8 cellular contexts compared by ENCODE assay signal in the genomic region with DNA sequence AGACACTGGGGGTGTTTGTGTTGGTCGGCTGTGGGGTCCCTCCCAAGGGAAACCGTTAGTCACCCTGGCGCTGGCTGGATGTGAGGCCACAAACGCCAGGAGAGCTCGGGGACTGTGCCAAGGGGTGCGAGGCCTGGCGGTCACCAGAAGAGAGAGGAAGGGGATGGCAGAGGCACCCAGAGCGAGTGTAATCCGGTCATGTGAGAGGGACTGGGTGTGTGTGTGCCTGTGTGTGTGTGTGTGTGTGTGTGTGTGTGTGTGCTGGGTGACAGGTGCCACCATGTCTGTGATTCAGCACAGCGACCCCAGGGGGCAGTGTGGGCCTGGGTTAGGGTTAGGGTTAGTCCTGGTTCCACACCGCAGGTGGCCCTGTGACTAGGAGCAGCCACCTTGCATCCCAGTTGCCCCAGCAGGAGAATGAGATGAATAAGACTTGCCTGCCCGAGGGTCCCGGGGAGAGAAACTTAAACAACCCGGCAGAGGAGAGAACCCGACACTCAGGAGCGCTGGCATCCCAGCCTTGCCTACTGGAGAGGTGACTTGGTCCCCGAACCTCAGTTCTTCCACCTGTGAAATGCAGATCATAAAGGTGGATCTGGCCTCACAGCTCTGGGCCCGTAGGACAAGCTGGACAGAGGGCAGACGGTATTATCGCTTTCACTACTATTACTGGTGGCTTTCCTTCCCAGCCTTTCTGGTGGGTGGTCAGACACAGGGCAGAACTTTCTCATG. TPM values are rescaled to one million over a fixed set of nuclear protein-coding genes. Genes with fewer than 3 reads are reported as not detected.
A peak's percentile ranks its signal among the peaks of the same experiment; 100 is the strongest.
DNase-seq lines count a peak whose midpoint lies in the region; ATAC-seq, FAIRE-seq and TF ChIP-seq lines count a peak whose summit lies in the region.

No MANE protein-coding gene starts in this region.

- intact Hi-C loops in endothelial cell of umbilical vein (cut with micrococcal nuclease) (loop anchor here (1.0 to 5.0 kb wide), 3 partner anchors 193 to 461 kb away; no protein-coding TSS in a partner anchor), testis (cut with DNase I; ENCODE audit: low total_unique reads) (loop anchor here (10.0 kb wide), 1 partner anchor 202 kb away; the partner anchor contains the start of gene SARDH)

- dilution Hi-C loops in endothelial cell of umbilical vein (cut with MboI; ENCODE audit: extremely low pct_ligation_motif_present, low sequenced_read_pairs), result no loop called here

- peak; percentile 71 for DNase-seq in AG08396 (ENCODE audit: low spot score)
- DNase-seq in GM23338 (ENCODE audit: low spot score), result peak; percentile 87
- peak; percentile 77 for DNase-seq in NCI-H774 (lab: John Stamatoyannopoulos, UW)
- peak; percentile 66 for DNase-seq in activated CD8-positive, alpha-beta memory T cell treated with anti-CD3 and anti-CD28 coated beads, Interleukin-2, amount 10 ng/mL, durations not matched to agents 7 days and 5 days
- DNase-seq in endothelial cell of umbilical vein (ENCODE audit: low read depth, low spot score), result peak; percentile 26
- DNase-seq in testis, result peak; percentile 67
- DNase-seq in mesenteric fat pad (ENCODE audit: low spot score), result no peak

- H3K79me2 ChIP-seq in GM23338 (replicated peaks; ENCODE audit: insufficient read depth) (no peaks in the 10 kb centered on the region), endothelial cell of umbilical vein (ENCODE audit: control insufficient read depth, insufficient read depth, low read length) (no peaks in the 10 kb centered on the region), neural cell (replicated peaks; ENCODE audit: insufficient read depth, low read length) (no peaks in the 10 kb centered on the region)

- H3K36me3 ChIP-seq in GM23338 (ENCODE audit: insufficient read depth) (no peaks in the 10 kb centered on the region), endothelial cell of umbilical vein (ENCODE audit: control insufficient read depth in 2 of 2, extremely low read depth in 1 of 2, insufficient read depth in 2 of 2, low read length in 2 of 2) (no peaks in the 10 kb centered on the region), neural cell (ENCODE audit: insufficient read depth, low read length) (no peaks in the 10 kb centered on the region), testis (ENCODE audit: low read depth, missing control alignments) (no peaks in the 10 kb centered on the region)

- no peak for TF ChIP-seq EP300 in neural cell (conservative IDR thresholded peaks at IDR 0.05; ENCODE audit: poor library complexity, severe bottlenecking)

- H3K4me1 ChIP-seq in GM23338 (ENCODE audit: insufficient read depth) (peaks cover 13% of the 10 kb centered on the region; the same call in 1 of the 2 replicates), endothelial cell of umbilical vein (ENCODE audit: control insufficient read depth, extremely low read depth, insufficient read depth, low read length) (no peaks in the 10 kb centered on the region), testis (peaks cover 42% of the 10 kb centered on the region)

- peaks cover 9% of the 10 kb centered on the region; the same call in 1 of the 2 replicates for H3K27me3 ChIP-seq in GM23338 (ENCODE audit: insufficient read depth)
- H3K27me3 ChIP-seq in endothelial cell of umbilical vein (ENCODE audit: control insufficient read depth in 2 of 2, insufficient read depth in 2 of 2, low read length in 2 of 2), result peaks cover 9 to 15% of the 10 kb centered on the region in 2 experiments
- no peaks in the 10 kb centered on the region for H3K27me3 ChIP-seq in neural cell (ENCODE audit: insufficient read depth, low read depth, low read length)
- no peaks in the 10 kb centered on the region for H3K27me3 ChIP-seq in testis

- H3K27ac ChIP-seq in GM23338 (ENCODE audit: low read depth) (no peak overlapping the region), endothelial cell of umbilical vein (ENCODE audit: insufficient read depth, low read depth, low read length) (no peak overlapping the region), neural cell (ENCODE audit: low read length) (no peak overlapping the region), testis (no peak overlapping the region)

- H3F3A ChIP-seq in GM23338 (replicated peaks; ENCODE audit: low read depth) (0 out of 2 replicates have a peak, but pooled peaks cover 4% of the 10 kb centered on the region), neural cell (ENCODE audit: insufficient read depth, low read length, poor library complexity, severe bottlenecking) (no peaks in the 10 kb centered on the region)

- no peaks in the 10 kb centered on the region for H3K9me1 ChIP-seq in endothelial cell of umbilical vein (replicated peaks; ENCODE audit: control insufficient read depth, extremely low read depth, insufficient read depth, low read length)

- H4K20me1 ChIP-seq in GM23338 (replicated peaks; ENCODE audit: insufficient read depth) (no peaks in the 10 kb centered on the region), endothelial cell of umbilical vein (replicated peaks; ENCODE audit: control insufficient read depth, extremely low read depth, insufficient read depth, low read length) (no peaks in the 10 kb centered on the region), neural cell (ENCODE audit: insufficient read depth) (no peaks in the 10 kb centered on the region)

- POLR2A ChIA-PET in endothelial cell of umbilical vein (lab: Charles Lee), result no interaction called here

- H3K9me2 ChIP-seq in GM23338 (ENCODE audit: insufficient read depth), result no peaks in the 10 kb centered on the region
- no peaks in the 10 kb centered on the region for H3K9me2 ChIP-seq in neural cell (ENCODE audit: insufficient read depth, low read length)

- peak; percentile 73 for TF ChIP-seq RAD21 in neural cell (conservative IDR thresholded peaks at IDR 0.05)

- H3K9ac ChIP-seq in endothelial cell of umbilical vein (replicated peaks; ENCODE audit: extremely low read depth, insufficient read depth, low read length) (no peak overlapping the region), neural cell (ENCODE audit: low read length) (no peak overlapping the region)

- CTCF ChIA-PET in activated CD8-positive, alpha-beta memory T cell treated with anti-CD3 and anti-CD28 coated beads, Interleukin-2, amount 10 ng/mL, durations not matched to agents 7 days and 5 days (lab: Charles Lee), result interaction anchor here (0.9 to 1.0 kb wide), 2 partner anchors 194 to 209 kb away, joined by 3 read pairs; no protein-coding TSS in a partner anchor
- CTCF ChIA-PET in endothelial cell of umbilical vein (lab: Charles Lee), result interaction anchor here (0.9 to 2.9 kb wide), 8 partner anchors 192 to 566 kb away, joined by 3 to 10 read pairs (median 4); no protein-coding TSS in a partner anchor

- ATAC-seq in GM23338, result peak; percentile 21
- ATAC-seq in activated CD8-positive, alpha-beta memory T cell treated with anti-CD3 and anti-CD28 coated beads, Interleukin-2, amount 10 ng/mL, durations not matched to agents 7 days and 5 days, result peak; percentile 52

- H3K9me3 Mint-ChIP-seq in GM23338, result no peaks in the 10 kb centered on the region
- no peaks in the 10 kb centered on the region for H3K9me3 Mint-ChIP-seq in activated CD8-positive, alpha-beta memory T cell treated with anti-CD3 and anti-CD28 coated beads, Interleukin-2, amount 10 ng/mL, durations not matched to agents 7 days and 5 days (ENCODE audit: low read depth)

- WGBS in testis, 2 donors, result 78 to 85% methylated on average over 11 to 20 of the region's 20 CpGs

- no peaks in the 10 kb centered on the region for H3K36me3 Mint-ChIP-seq in GM23338 (ENCODE audit: low read depth)
- no peaks in the 10 kb centered on the region for H3K36me3 Mint-ChIP-seq in activated CD8-positive, alpha-beta memory T cell treated with anti-CD3 and anti-CD28 coated beads, Interleukin-2, amount 10 ng/mL, durations not matched to agents 7 days and 5 days

- TF ChIP-seq CTCF in GM23338 (conservative IDR thresholded peaks at IDR 0.05; ENCODE audit: low read depth in 2 of 2) (peak; percentile 56 to 86), endothelial cell of umbilical vein (IDR thresholded peaks at IDR 0.05; ENCODE audit: extremely low read depth in 1 of 2, insufficient read depth in 1 of 2, low read depth in 1 of 2, low read length in 2 of 2) (peak; percentile 42 to 64), neural cell (IDR thresholded peaks at IDR 0.05; ENCODE audit: poor library complexity, severe bottlenecking) (peak; percentile 71), testis (IDR thresholded peaks at IDR 0.05) (peak; percentile 9 to 58 (median 21))

- H3K4me2 ChIP-seq in GM23338 (no peak overlapping the region), endothelial cell of umbilical vein (ENCODE audit: insufficient read depth, low read length) (no peak overlapping the region), neural cell (ENCODE audit: low read length) (no peak overlapping the region)

- peak overlapping the region; percentile 30; the same call in 2 of the 3 replicates for H3K4me3 Mint-ChIP-seq in GM23338
- H3K4me3 Mint-ChIP-seq in activated CD8-positive, alpha-beta memory T cell treated with anti-CD3 and anti-CD28 coated beads, Interleukin-2, amount 10 ng/mL, durations not matched to agents 7 days and 5 days, result no peak overlapping the region

- BruUV-seq in endothelial cell of umbilical vein (replicated peaks; lab: Mats Ljungman, UMichigan), result no TSS peak

- H3K9me3 ChIP-seq in endothelial cell of umbilical vein (replicated peaks; ENCODE audit: control insufficient read depth, insufficient read depth, low read length) (no peaks in the 10 kb centered on the region), neural cell (ENCODE audit: low read length) (no peaks in the 10 kb centered on the region), testis (no peaks in the 10 kb centered on the region)

- 0 out of 2 replicates have a peak overlapping the region, but pooled peaks have one; percentile 96 for H2AFZ ChIP-seq in GM23338
- no peak overlapping the region for H2AFZ ChIP-seq in endothelial cell of umbilical vein (ENCODE audit: low read depth, low read length)
- no peak overlapping the region for H2AFZ ChIP-seq in neural cell (ENCODE audit: low read depth, low read length)

- FAIRE-seq in endothelial cell of umbilical vein (lab: Jason Lieb, UNC), result no peak

- H3K4me3 ChIP-seq in GM23338 (no peak overlapping the region), endothelial cell of umbilical vein (replicated peaks in 1 of 3; ENCODE audit: insufficient read depth in 1 of 3, low read depth in 1 of 3, low read length in 3 of 3) (no peak overlapping the region), neural cell (ENCODE audit: low read length) (no peak overlapping the region), testis (no peak overlapping the region)

- peaks cover 19% of the 10 kb centered on the region for H3K4me1 Mint-ChIP-seq in GM23338
- H3K4me1 Mint-ChIP-seq in activated CD8-positive, alpha-beta memory T cell treated with anti-CD3 and anti-CD28 coated beads, Interleukin-2, amount 10 ng/mL, durations not matched to agents 7 days and 5 days, result no peaks in the 10 kb centered on the region

- peaks cover 20% of the 10 kb centered on the region for H3K27me3 Mint-ChIP-seq in GM23338 (ENCODE audit: insufficient read depth, low read depth, poor library complexity)
- H3K27me3 Mint-ChIP-seq in activated CD8-positive, alpha-beta memory T cell treated with anti-CD3 and anti-CD28 coated beads, Interleukin-2, amount 10 ng/mL, durations not matched to agents 7 days and 5 days, result peaks cover 24% of the 10 kb centered on the region

- no peak overlapping the region for H3K27ac Mint-ChIP-seq in GM23338
- H3K27ac Mint-ChIP-seq in activated CD8-positive, alpha-beta memory T cell treated with anti-CD3 and anti-CD28 coated beads, Interleukin-2, amount 10 ng/mL, durations not matched to agents 7 days and 5 days, result no peak overlapping the region

- TF ChIP-seq POLR2A in endothelial cell of umbilical vein (IDR thresholded peaks at IDR 0.05; ENCODE audit: low read depth, low read length), result no peak
- TF ChIP-seq POLR2A in testis (IDR thresholded peaks at IDR 0.05), result no peak

RNA-seq across cellular contexts. Expression of gene ADAMTSL2, which starts 1.4 kb away (rescaled TPM):
- 0.66 and 1.1 TPM in 2 replicates for total RNA-seq in GM23338 (2014; rRNA removed; shearing (Covaris generic))
- polyA plus RNA-seq in GM23338 (2016; fragmentation: Nextera tagmentation; extraction: Ambion mirVana) (0.15 and 0.21 TPM in 2 replicates), endothelial cell of umbilical vein (not detected in 2 replicates), neural cell (0.30 and 0.85 TPM in 2 replicates), testis (ENCODE audit: insufficient read depth, low read depth, low replicate concordance) (3.8 TPM)
- total RNA-seq in activated CD8-positive, alpha-beta memory T cell treated with anti-CD3 and anti-CD28 coated beads, Interleukin-2, amount 10 ng/mL, durations not matched to agents 7 days and 5 days, result not detected
- total RNA-seq in endothelial cell of umbilical vein (not detected in 2 replicates), testis (10 to 100 TPM in 1 of 2 donors, 1 to 10 TPM in 1; 9.4 to 11.1 TPM), mesenteric fat pad (2.5 TPM)
- polyA plus RNA-seq in endothelial cell of umbilical vein (2011; cell fraction: cytosol; rRNA removed), result not detected in 2 replicates
- not detected in 2 replicates for polyA plus RNA-seq in endothelial cell of umbilical vein (2011; cell fraction: nucleus; rRNA removed)
- not detected in 2 replicates for polyA plus RNA-seq in endothelial cell of umbilical vein (2012)
- polyA minus RNA-seq in endothelial cell of umbilical vein (not detected in 2 replicates), neural cell (0.73 and 0.81 TPM in 2 replicates)
- polyA minus RNA-seq in endothelial cell of umbilical vein (2011; cell fraction: cytosol; rRNA and poly(A)+ RNA removed), result not detected
- not detected in 2 replicates for polyA minus RNA-seq in endothelial cell of umbilical vein (2011; cell fraction: nucleus; rRNA and poly(A)+ RNA removed)

RNA-seq across cellular contexts. Expression of gene MYMK, which starts 8.3 kb away (rescaled TPM):
- total RNA-seq in GM23338 (2014; rRNA removed; shearing (Covaris generic)), result not detected in 2 replicates
- 0.54 TPM in 1 of 2 replicates, not detected in the other for polyA plus RNA-seq in GM23338 (2016; fragmentation: Nextera tagmentation; extraction: Ambion mirVana)
- total RNA-seq in activated CD8-positive, alpha-beta memory T cell treated with anti-CD3 and anti-CD28 coated beads, Interleukin-2, amount 10 ng/mL, durations not matched to agents 7 days and 5 days, result not detected
- not detected in 2 replicates for total RNA-seq in endothelial cell of umbilical vein
- not detected in 2 replicates for polyA plus RNA-seq in endothelial cell of umbilical vein
- not detected in 2 replicates for polyA plus RNA-seq in endothelial cell of umbilical vein (2011; cell fraction: cytosol; rRNA removed)
- not detected in 2 replicates for polyA plus RNA-seq in endothelial cell of umbilical vein (2011; cell fraction: nucleus; rRNA removed)
- not detected in 2 replicates for polyA plus RNA-seq in endothelial cell of umbilical vein (2012)
- polyA minus RNA-seq in endothelial cell of umbilical vein, result not detected in 2 replicates
- polyA minus RNA-seq in endothelial cell of umbilical vein (2011; cell fraction: cytosol; rRNA and poly(A)+ RNA removed), result not detected
- not detected in 2 replicates for polyA minus RNA-seq in endothelial cell of umbilical vein (2011; cell fraction: nucleus; rRNA and poly(A)+ RNA removed)
- not detected in 2 replicates for polyA plus RNA-seq in neural cell
- not detected in 2 replicates for polyA minus RNA-seq in neural cell
- not detected for total RNA-seq in testis
- 0.87 TPM for polyA plus RNA-seq in testis (ENCODE audit: insufficient read depth, low read depth, low replicate concordance)
- total RNA-seq in mesenteric fat pad, result not detected

RNA-seq across cellular contexts. Expression of gene SLC2A6, which starts 54.2 kb away (rescaled TPM):
- total RNA-seq in GM23338 (2014; rRNA removed; shearing (Covaris generic)), result 30.9 and 39.3 TPM in 2 replicates
- polyA plus RNA-seq in GM23338 (2016; fragmentation: Nextera tagmentation; extraction: Ambion mirVana) (17.5 and 17.6 TPM in 2 replicates), endothelial cell of umbilical vein (39.6 and 56.1 TPM in 2 replicates), neural cell (11.5 and 17.9 TPM in 2 replicates), testis (ENCODE audit: insufficient read depth, low read depth, low replicate concordance) (2.9 TPM)
- total RNA-seq in activated CD8-positive, alpha-beta memory T cell treated with anti-CD3 and anti-CD28 coated beads, Interleukin-2, amount 10 ng/mL, durations not matched to agents 7 days and 5 days, result 1 to 10 TPM; 5.5 to 9.9 TPM
- total RNA-seq in endothelial cell of umbilical vein (35.7 and 39.0 TPM in 2 replicates), testis (1 to 10 TPM; 2.6 to 3.5 TPM), mesenteric fat pad (3.9 TPM)
- 22.2 and 35.3 TPM in 2 replicates for polyA plus RNA-seq in endothelial cell of umbilical vein (2011; cell fraction: cytosol; rRNA removed)
- 30.6 and 37.6 TPM in 2 replicates for polyA plus RNA-seq in endothelial cell of umbilical vein (2011; cell fraction: nucleus; rRNA removed)
- 28.1 and 30.1 TPM in 2 replicates for polyA plus RNA-seq in endothelial cell of umbilical vein (2012)
- polyA minus RNA-seq in endothelial cell of umbilical vein (28.7 and 32.0 TPM in 2 replicates), neural cell (18.5 and 23.9 TPM in 2 replicates)
- 19.4 TPM for polyA minus RNA-seq in endothelial cell of umbilical vein (2011; cell fraction: cytosol; rRNA and poly(A)+ RNA removed)
- 23.5 and 30.4 TPM in 2 replicates for polyA minus RNA-seq in endothelial cell of umbilical vein (2011; cell fraction: nucleus; rRNA and poly(A)+ RNA removed)

Comparison
In these comparisons a context has a peak if more than half of its experiments do, and no peak if none do; other contexts are left out.
1. CTCF ChIP-seq: peak in every context shown above with its lines; median percentile 71 in GM23338; 71 in neural cell; 53 in endothelial cell of umbilical vein; 21 in testis.